ENCODE assay signal across 8 cellular contexts in the genomic region with DNA sequence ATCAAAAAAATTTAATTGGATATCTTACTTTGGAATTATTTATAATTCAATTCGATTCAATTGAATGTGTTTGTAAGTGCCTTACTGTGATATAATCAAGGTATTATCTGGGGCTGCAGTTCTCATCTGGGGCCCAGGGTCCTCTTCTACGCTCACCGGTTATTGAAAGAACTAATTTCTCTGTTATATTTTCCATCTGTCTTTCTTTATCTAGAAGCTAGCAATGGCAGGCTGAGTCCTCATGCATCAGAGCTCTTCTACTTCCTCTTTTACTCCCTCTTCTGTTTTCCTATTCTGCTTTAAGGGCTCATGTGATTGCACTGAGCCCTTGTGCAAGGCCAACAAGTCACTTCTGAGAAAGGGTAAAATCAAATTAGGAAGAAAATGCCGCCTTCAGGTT.
DNase-seq lines count a peak whose midpoint lies in the region; ATAC-seq, FAIRE-seq and TF ChIP-seq lines count a peak whose summit lies in the region.
"Not testable (repeated sequence)": the region's sequence is repeated elsewhere in the genome, so short reads cannot be mapped to it uniquely, and the experiment has no call there.

No MANE protein-coding gene starts in this region.

- H3K9me3 Mint-ChIP-seq in memory B cell: not testable (repeated sequence)

- H3K4me3 Mint-ChIP-seq in memory B cell: not testable (repeated sequence)

- not testable (repeated sequence) for TF ChIP-seq POLR2A in GM12891 (IDR thresholded peaks at IDR 0.05; ENCODE audit: low read depth, low read length)

- ATAC-seq in GM19043 (IDR thresholded peaks at IDR 0.05; ENCODE audit: low read depth, unreplicated experiment): peak; percentile 90
- ATAC-seq in GM21526 (IDR thresholded peaks at IDR 0.05; ENCODE audit: low FRiP score, unreplicated experiment): peak; percentile 97
- ATAC-seq in HG02840 (IDR thresholded peaks at IDR 0.05; ENCODE audit: low FRiP score, unreplicated experiment): peak; percentile 94
- ATAC-seq in HG03175 (IDR thresholded peaks at IDR 0.05; ENCODE audit: unreplicated experiment): peak; percentile 83
- peak; percentile 98 for ATAC-seq in memory B cell (ENCODE audit: low read depth)

- not testable (repeated sequence) for DNase-seq in GM12891 (ENCODE audit: insufficient read length, low spot score)
- DNase-seq in Kasumi-1 (lab: John Stamatoyannopoulos, UW) (peak; percentile 80), SKM-1 treated with dmso at 0.1 percent for 144 hours (lab: John Stamatoyannopoulos, UW; ENCODE audit: unreplicated experiment) (peak; percentile 77), memory B cell (ENCODE audit: low spot score in 2 of 2) (peak in 1 of 2 donors; percentile 22)

- peak overlapping the region; percentile 60 for H3K27ac Mint-ChIP-seq in memory B cell

- not testable (repeated sequence) for H3K36me3 Mint-ChIP-seq in memory B cell

- peaks cover 19% of the 10 kb centered on the region for H3K4me1 Mint-ChIP-seq in memory B cell

- not testable (repeated sequence) for H3K27me3 Mint-ChIP-seq in memory B cell

- FAIRE-seq in GM12891 (lab: Jason Lieb, UNC): not testable (repeated sequence)

TF ChIP-seq in GM12891, 5 proteins besides CTCF, POLR2A, EP300 and RAD21:
- peak; percentile 50 for TF ChIP-seq SPI1 (IDR thresholded peaks at IDR 0.05; ENCODE audit: low read depth, low read length)
